In the genomic region with DNA sequence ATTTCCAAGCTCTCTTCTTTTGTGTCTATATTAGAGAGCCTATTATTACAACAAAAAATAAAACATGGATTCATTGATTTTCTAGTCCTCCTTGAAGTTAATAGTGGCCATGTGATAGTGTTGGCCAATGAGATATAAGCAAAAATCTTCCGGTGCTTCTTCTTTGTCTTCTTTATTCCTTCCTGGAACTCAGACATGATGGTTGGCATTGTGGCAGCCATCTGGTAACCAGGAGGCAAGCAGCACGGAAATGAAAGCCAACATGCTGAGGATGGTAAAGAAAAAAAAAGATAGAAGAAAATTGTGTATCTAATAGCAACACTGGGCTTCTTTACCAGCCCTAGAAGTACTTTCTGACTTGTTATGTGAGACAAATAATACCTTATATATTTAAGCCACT, we compare ENCODE assay signal across 11 cellular contexts.
"Had no signal": no experiment of that assay in that cellular context is flagged by ENCODE, and none has a peak within 500 bp of the region (broad histone marks: within the 10 kb centered on the region; RNA-seq: fewer than 3 reads in every experiment).

No MANE protein-coding gene starts in this region.

- H3K4me2 ChIP-seq: GM23338 had no signal

- DNase-seq: GM23248, GOT3, H7, H9, HCEC 1CT, HFFc6 had no signal

- H3K4me1 ChIP-seq: HAP-1 had no signal

- FAIRE-seq: H1, H54 had no signal

- H3K27ac ChIP-seq: GM23248 had no signal

- ATAC-seq: GM23338, HCT116 had no signal

- H3K4me3 ChIP-seq: GM23248, GM23338, HAP-1 had no signal

- H3K4me3 Mint-ChIP-seq: GM23338, H9, HFFc6 had no signal

- H2AFZ ChIP-seq: GM23248, GM23338 had no signal

- H3K9ac ChIP-seq: GM23248 had no signal

- H3K27ac Mint-ChIP-seq: GM23338, H9, HFFc6 had no signal

- H3K9me3 ChIP-seq: HAP-1 had no signal

- H3K36me3 ChIP-seq: HAP-1 had no signal
